11 cellular contexts compared by ENCODE assay signal in genomic region chr2:14480120-14480519, GRCh38.
"Had no signal": no experiment of that assay in that cellular context is flagged by ENCODE, and none has a peak within 500 bp of the region (broad histone marks: within the 10 kb centered on the region; RNA-seq: fewer than 3 reads in every experiment).

No MANE protein-coding gene starts in this region.

- FAIRE-seq: H1, H54 had no signal

- H3K9me3 ChIP-seq: HAP-1 had no signal

- H3K36me3 ChIP-seq: HAP-1 had no signal

- H3K27ac ChIP-seq: GM23248 had no signal

- ATAC-seq: GM23338, HCT116 had no signal

- H3K4me3 ChIP-seq: GM23248, GM23338, HAP-1 had no signal

- H3K4me1 ChIP-seq: HAP-1 had no signal

- DNase-seq: GM23248, GOT3, H7, H9, HCEC 1CT, HFFc6 had no signal
